18 cellular contexts compared by ENCODE assay signal in the genomic region with DNA sequence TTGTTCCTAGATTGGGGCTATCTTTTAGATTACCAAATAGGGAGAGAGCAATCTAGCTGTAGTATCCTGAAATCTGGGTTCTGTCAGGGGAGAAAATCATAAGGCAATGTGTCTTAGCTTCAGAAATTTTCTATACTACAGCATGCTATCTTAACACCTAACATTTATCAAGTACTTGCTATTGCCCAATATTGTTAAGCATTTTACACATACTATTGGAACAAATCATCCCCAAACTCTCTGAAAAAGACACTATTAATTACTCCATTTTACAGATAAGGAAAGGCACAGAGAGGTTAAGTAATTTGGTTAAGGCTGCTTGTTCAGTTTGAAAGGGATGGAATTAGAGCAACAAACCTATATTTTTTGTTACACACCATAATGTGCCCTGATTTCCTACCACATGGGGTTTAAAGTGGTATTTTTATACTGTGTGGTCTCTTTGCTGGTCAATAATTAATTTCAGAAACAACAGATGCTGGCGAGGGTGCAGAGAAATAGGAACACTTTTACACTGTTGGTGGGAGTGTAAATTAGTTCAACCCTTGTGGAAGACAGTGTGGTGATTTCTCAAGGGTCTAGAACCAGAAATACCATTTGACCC.
"Had no signal": no experiment of that assay in that cellular context is flagged by ENCODE, and none has a peak within 500 bp of the region (broad histone marks: within the 10 kb centered on the region; RNA-seq: fewer than 3 reads in every experiment).

No MANE protein-coding gene starts in this region.

- ATAC-seq: activated CD4-positive, alpha-beta T cell treated with anti-CD3 and anti-CD28 coated beads for 36 hours; effector memory CD8-positive, alpha-beta T cell; stimulated activated memory B cell treated with anti-CD40 and anti-IgM and Interleukin-4, amounts not matched to agents 10 μg/mL and 1 μg/mL and 100 μg/mL, for 72 hours had no signal

- DNase-seq: activated CD4-positive, alpha-beta T cell treated with anti-CD3 and anti-CD28 coated beads for 36 hours; activated CD4-positive, alpha-beta T cell treated with anti-CD3 and anti-CD28 coated beads, Interleukin-2, amount 50 U/mL, for 48 hours; activated T-cell treated with anti-CD3 and anti-CD28 coated beads for 4 hours; amniotic stem cell; dermis blood vessel endothelial cell; effector memory CD8-positive, alpha-beta T cell; immature natural killer cell; kidney glomerular epithelial cell; left ventricle myocardium inferior; mammary epithelial cell; midbrain; nucleus accumbens; posterior cingulate gyrus; spleen; stimulated activated CD4-positive, alpha-beta T cell treated with anti-CD3 and anti-CD28 coated beads, Interleukin-4, amount 100 ng/mL, for 4 hours had no signal

- H3K9me3 Mint-ChIP-seq: effector memory CD8-positive, alpha-beta T cell; immature natural killer cell; nephron had no signal

- H3K27me3 Mint-ChIP-seq: activated CD4-positive, alpha-beta T cell treated with anti-CD3 and anti-CD28 coated beads for 36 hours; activated naive CD8-positive, alpha-beta T cell; effector memory CD8-positive, alpha-beta T cell; stimulated activated memory B cell treated with anti-CD40 and anti-IgM and Interleukin-4, amounts not matched to agents 10 μg/mL and 1 μg/mL and 100 μg/mL, for 72 hours had no signal

- H3K4me1 Mint-ChIP-seq: nephron; stimulated activated memory B cell treated with anti-CD40 and anti-IgM and Interleukin-4, amounts not matched to agents 10 μg/mL and 1 μg/mL and 100 μg/mL, for 72 hours had no signal

- H3K27ac Mint-ChIP-seq: activated CD4-positive, alpha-beta T cell treated with anti-CD3 and anti-CD28 coated beads for 36 hours; activated naive CD8-positive, alpha-beta T cell; effector memory CD8-positive, alpha-beta T cell; immature natural killer cell; nephron; stimulated activated memory B cell treated with anti-CD40 and anti-IgM and Interleukin-4, amounts not matched to agents 10 μg/mL and 1 μg/mL and 100 μg/mL, for 72 hours had no signal

- H3K4me3 Mint-ChIP-seq: activated CD4-positive, alpha-beta T cell treated with anti-CD3 and anti-CD28 coated beads for 36 hours; activated naive CD8-positive, alpha-beta T cell; effector memory CD8-positive, alpha-beta T cell; immature natural killer cell; nephron; stimulated activated memory B cell treated with anti-CD40 and anti-IgM and Interleukin-4, amounts not matched to agents 10 μg/mL and 1 μg/mL and 100 μg/mL, for 72 hours had no signal
